ENCODE assay signal across 2 cellular contexts in the genomic region with DNA sequence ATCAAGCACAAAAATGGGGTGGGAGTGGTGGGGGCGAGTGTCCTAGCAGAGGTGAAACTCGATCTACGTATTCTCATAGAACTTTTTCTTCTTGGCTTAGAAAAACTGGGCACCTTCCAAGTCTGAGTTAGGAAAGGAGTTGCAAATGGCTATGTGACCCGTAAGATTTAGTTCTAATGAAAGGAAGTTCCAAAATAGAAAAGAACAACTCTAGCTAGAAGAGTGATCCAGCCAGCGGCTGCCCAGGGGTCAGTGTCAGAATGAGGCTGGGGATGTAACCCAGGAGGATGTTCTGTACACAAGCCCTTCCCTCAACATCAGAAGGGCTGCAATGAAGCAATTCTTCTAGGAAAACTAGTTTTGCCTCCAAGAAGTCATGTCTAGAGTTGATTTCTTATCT.
TF ChIP-seq lines count a peak whose summit lies in the region.

No MANE protein-coding gene starts in this region.

TF ChIP-seq in liver, 16 proteins besides CTCF, POLR2A, EP300 and RAD21:
- TF ChIP-seq HNF4G (IDR thresholded peaks at IDR 0.05) (no peak), RXRA (IDR thresholded peaks at IDR 0.05) (no peak), NR2F2 (IDR thresholded peaks at IDR 0.05) (peak; percentile 87), SP1 (IDR thresholded peaks at IDR 0.05) (peak; percentile 17), FOXA1 (IDR thresholded peaks at IDR 0.05) (no peak), TAF1 (conservative IDR thresholded peaks at IDR 0.05) (no peak), FOXA2 (IDR thresholded peaks at IDR 0.05) (no peak), HNF4A (conservative IDR thresholded peaks at IDR 0.05) (no peak), YY1 (IDR thresholded peaks at IDR 0.05) (no peak)

TF ChIP-seq in HepG2, 621 proteins besides CTCF, POLR2A, EP300 and RAD21:
- no peak for TF ChIP-seq CEBPB (IDR thresholded peaks at IDR 0.05; ENCODE audit: borderline replicate concordance, low read depth, low read length)
- no peak for TF ChIP-seq RXRA (CRISPR knock-in tag; IDR thresholded peaks at IDR 0.05)
- TF ChIP-seq HHEX (CRISPR knock-in tag; IDR thresholded peaks at IDR 0.05): no peak
- no peak for TF ChIP-seq ZNF737 (CRISPR knock-in tag; IDR thresholded peaks at IDR 0.05; ENCODE audit: borderline replicate concordance)
- no peak for TF ChIP-seq CBX1 (IDR thresholded peaks at IDR 0.05; ENCODE audit: low read depth)
- TF ChIP-seq PLRG1 (conservative IDR thresholded peaks at IDR 0.05): no peak
- TF ChIP-seq, protein P1, sequence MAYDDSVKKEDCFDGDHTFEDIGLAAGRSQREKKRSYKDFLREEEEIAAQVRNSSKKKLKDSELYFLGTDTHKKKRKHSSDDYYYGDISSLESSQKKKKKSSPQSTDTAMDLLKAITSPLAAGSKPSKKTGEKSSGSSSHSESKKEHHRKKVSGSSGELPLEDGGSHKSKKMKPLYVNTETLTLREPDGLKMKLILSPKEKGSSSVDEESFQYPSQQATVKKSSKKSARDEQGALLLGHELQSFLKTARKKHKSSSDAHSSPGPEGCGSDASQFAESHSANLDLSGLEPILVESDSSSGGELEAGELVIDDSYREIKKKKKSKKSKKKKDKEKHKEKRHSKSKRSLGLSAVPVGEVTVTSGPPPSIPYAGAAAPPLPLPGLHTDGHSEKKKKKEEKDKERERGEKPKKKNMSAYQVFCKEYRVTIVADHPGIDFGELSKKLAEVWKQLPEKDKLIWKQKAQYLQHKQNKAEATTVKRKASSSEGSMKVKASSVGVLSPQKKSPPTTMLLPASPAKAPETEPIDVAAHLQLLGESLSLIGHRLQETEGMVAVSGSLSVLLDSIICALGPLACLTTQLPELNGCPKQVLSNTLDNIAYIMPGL (CRISPR knock-in tag; IDR thresholded peaks at IDR 0.05; ENCODE audit: borderline replicate concordance in 1 of 2, low read depth in 1 of 2): no peak
- TF ChIP-seq CC2D1A (CRISPR knock-in tag; IDR thresholded peaks at IDR 0.05): no peak
- no peak for TF ChIP-seq DMAP1 (CRISPR knock-in tag; IDR thresholded peaks at IDR 0.05)
- no peak for TF ChIP-seq FOXK2 (IDR thresholded peaks at IDR 0.05)
- TF ChIP-seq ISL2 (CRISPR knock-in tag; IDR thresholded peaks at IDR 0.05): no peak
- TF ChIP-seq, protein P2, sequence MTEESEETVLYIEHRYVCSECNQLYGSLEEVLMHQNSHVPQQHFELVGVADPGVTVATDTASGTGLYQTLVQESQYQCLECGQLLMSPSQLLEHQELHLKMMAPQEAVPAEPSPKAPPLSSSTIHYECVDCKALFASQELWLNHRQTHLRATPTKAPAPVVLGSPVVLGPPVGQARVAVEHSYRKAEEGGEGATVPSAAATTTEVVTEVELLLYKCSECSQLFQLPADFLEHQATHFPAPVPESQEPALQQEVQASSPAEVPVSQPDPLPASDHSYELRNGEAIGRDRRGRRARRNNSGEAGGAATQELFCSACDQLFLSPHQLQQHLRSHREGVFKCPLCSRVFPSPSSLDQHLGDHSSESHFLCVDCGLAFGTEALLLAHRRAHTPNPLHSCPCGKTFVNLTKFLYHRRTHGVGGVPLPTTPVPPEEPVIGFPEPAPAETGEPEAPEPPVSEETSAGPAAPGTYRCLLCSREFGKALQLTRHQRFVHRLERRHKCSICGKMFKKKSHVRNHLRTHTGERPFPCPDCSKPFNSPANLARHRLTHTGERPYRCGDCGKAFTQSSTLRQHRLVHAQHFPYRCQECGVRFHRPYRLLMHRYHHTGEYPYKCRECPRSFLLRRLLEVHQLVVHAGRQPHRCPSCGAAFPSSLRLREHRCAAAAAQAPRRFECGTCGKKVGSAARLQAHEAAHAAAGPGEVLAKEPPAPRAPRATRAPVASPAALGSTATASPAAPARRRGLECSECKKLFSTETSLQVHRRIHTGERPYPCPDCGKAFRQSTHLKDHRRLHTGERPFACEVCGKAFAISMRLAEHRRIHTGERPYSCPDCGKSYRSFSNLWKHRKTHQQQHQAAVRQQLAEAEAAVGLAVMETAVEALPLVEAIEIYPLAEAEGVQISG (CRISPR knock-in tag; IDR thresholded peaks at IDR 0.05): no peak
- TF ChIP-seq SETDB1 (CRISPR knock-in tag; IDR thresholded peaks at IDR 0.05; ENCODE audit: borderline replicate concordance): no peak
- TF ChIP-seq, protein P3, sequence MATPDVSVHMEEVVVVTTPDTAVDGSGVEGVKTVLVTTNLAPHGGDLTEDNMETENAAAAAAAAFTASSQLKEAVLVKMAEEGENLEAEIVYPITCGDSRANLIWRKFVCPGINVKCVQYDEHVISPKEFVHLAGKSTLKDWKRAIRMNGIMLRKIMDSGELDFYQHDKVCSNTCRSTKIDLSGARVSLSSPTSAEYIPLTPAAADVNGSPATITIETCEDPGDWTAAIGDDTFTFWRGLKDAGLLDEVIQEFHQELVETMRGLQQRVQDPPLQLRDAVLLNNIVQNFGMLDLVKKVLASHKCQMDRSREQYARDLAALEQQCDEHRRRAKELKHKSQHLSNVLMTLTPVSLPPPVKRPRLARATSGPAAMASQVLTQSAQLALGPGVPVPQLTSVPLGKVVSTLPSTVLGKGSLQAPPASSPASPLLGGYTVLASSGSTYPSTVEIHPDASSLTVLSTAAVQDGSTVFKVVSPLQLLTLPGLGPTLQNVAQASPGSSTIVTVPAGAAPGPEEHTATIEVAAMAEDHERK (CRISPR knock-in tag; IDR thresholded peaks at IDR 0.05; ENCODE audit: low read depth): no peak
- no peak for TF ChIP-seq ZNF672 (CRISPR knock-in tag; IDR thresholded peaks at IDR 0.05)
- no peak for TF ChIP-seq ZNF776 (CRISPR knock-in tag; IDR thresholded peaks at IDR 0.05)
- no peak for TF ChIP-seq KDM4B (CRISPR knock-in tag; IDR thresholded peaks at IDR 0.05)
- no peak for TF ChIP-seq HDAC1 (CRISPR knock-in tag; IDR thresholded peaks at IDR 0.05)
- no peak for TF ChIP-seq ZHX1 (CRISPR knock-in tag; IDR thresholded peaks at IDR 0.05; ENCODE audit: low read depth)
